Comparison of ENCODE assay signal across 11 cellular contexts in the genomic region with DNA sequence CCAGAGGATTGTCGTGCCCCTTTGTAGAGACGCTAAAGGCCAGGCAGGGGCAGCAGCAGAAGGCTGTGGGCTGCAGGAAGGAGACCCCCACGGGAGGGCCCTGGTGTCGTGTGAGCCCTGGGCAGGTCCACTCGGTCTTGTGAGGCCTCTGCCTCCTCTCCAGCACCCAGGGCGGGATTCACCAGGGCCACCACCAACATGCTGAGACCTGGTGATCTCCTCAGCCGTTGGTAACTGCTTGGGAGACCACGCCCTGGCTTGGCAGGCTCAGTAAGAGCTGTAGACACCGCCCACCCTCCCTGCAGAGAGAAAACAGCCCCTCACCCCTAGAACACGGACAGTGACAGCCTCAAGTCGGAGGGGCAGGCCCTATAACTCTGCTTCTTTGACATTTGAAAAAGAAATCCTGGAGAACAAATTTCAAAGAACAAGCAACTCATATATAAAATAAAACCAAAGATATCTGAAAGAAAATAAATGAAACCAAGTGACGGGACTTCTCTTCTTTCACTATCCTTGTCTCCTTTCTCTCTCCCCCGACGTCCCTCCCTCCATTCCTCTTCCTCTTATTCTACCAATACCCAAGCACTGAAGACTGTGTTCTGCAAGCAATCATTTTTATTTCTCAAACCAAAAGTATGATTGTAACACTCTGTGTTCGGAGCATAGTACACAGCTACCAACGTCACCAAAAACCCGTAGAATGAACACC. TPM values are rescaled to one million over a fixed set of nuclear protein-coding genes. Genes with fewer than 3 reads are reported as not detected.
A peak's percentile ranks its signal among the peaks of the same experiment; 100 is the strongest.
DNase-seq lines count a peak whose midpoint lies in the region; ATAC-seq and TF ChIP-seq lines count a peak whose summit lies in the region.
"Had no signal": no experiment of that assay in that cellular context is flagged by ENCODE, and none has a peak within 500 bp of the region (broad histone marks: within the 10 kb centered on the region; RNA-seq: fewer than 3 reads in every experiment).

No MANE protein-coding gene starts in this region.

- no peak for TF ChIP-seq POLR2A in breast epithelium (IDR thresholded peaks at IDR 0.05)

- H3K4me3 ChIP-seq in breast epithelium: no peak overlapping the region

- H3K4me1 ChIP-seq in breast epithelium: peaks cover 2 to 8% of the 10 kb centered on the region in 2 donors

- H3K27ac ChIP-seq in breast epithelium: peak overlapping the region; percentile 14 to 91
- H3K27ac ChIP-seq in substantia nigra (ENCODE audit: low read depth, low read length, poor library complexity, severe bottlenecking): no peak overlapping the region

- intact Hi-C loops in CD14-positive monocyte (cut with micrococcal nuclease): loop anchor here (1.0 to 5.0 kb wide), 3 partner anchors 10 to 619 kb away; no protein-coding TSS in a partner anchor
- intact Hi-C loops in breast epithelium (cut with DNase I; ENCODE audit: low total_unique reads): no loop called here

- H3K9me3 ChIP-seq in breast epithelium: no peaks in the 10 kb centered on the region

- H3K36me3 Mint-ChIP-seq in CD14-positive monocyte (peaks cover 44 to 46% of the 10 kb centered on the region in 2 donors), IgD-negative memory B cell (no peaks in the 10 kb centered on the region), naive B cell (peaks cover 0 to 4% of the 10 kb centered on the region in 2 donors)

- ATAC-seq in naive B cell (ENCODE audit: low read depth in 2 of 2) (no peak), HG03520 (IDR thresholded peaks at IDR 0.05; ENCODE audit: unreplicated experiment) (no peak), HG03280 (IDR thresholded peaks at IDR 0.05; ENCODE audit: unreplicated experiment) (no peak)
- ATAC-seq: HCT116 had no signal

- no peak for TF ChIP-seq CTCF in CD14-positive monocyte (IDR thresholded peaks at IDR 0.05)
- TF ChIP-seq CTCF in breast epithelium (IDR thresholded peaks at IDR 0.05): no peak

- DNase-seq in CD14-positive monocyte (ENCODE audit: low spot score): peak; percentile 65
- DNase-seq in breast epithelium (ENCODE audit: low spot score in 2 of 2): peak in 1 of 2 donors; percentile 10
- no peak for DNase-seq in naive B cell
- DNase-seq in substantia nigra (lab: John Stamatoyannopoulos, UW): no peak
- DNase-seq in activated CD4-positive, CD25-positive, alpha-beta regulatory T cell treated with anti-CD3 and anti-CD28 coated beads, Interleukin-2, amount 50 U/mL, for 72 hours: no peak
- DNase-seq: NCI-H2107, RPMI8226 had no signal

- H3K4me3 Mint-ChIP-seq in CD14-positive monocyte (peak overlapping the region; percentile 71 to 76), IgD-negative memory B cell (peak overlapping the region in 1 of 4 donors; percentile 25), naive B cell (peak overlapping the region in 3 of 8 donors; percentile 31 to 60 (median 59))

- no peaks in the 10 kb centered on the region for H3K36me3 ChIP-seq in breast epithelium

- H3K27me3 ChIP-seq in breast epithelium: no peaks in the 10 kb centered on the region

- H3K27ac Mint-ChIP-seq in CD14-positive monocyte: peak overlapping the region; percentile 96 to 99 (median 98)
- H3K27ac Mint-ChIP-seq in IgD-negative memory B cell: peak overlapping the region in 2 of 3 donors; percentile 26 to 53
- peak overlapping the region in 5 of 6 donors; percentile 8 to 81 (median 47) for H3K27ac Mint-ChIP-seq in naive B cell

- H3K9me3 Mint-ChIP-seq in CD14-positive monocyte (no peaks in the 10 kb centered on the region), IgD-negative memory B cell (no peaks in the 10 kb centered on the region), naive B cell (no peaks in the 10 kb centered on the region)

- H3K27me3 Mint-ChIP-seq in CD14-positive monocyte (ENCODE audit: low read depth in 3 of 3): peaks cover 0 to 5% (median 0%) of the 10 kb centered on the region in 3 donors
- no peaks in the 10 kb centered on the region for H3K27me3 Mint-ChIP-seq in IgD-negative memory B cell
- no peaks in the 10 kb centered on the region for H3K27me3 Mint-ChIP-seq in naive B cell

- H3K4me1 Mint-ChIP-seq in CD14-positive monocyte (peaks cover 94% of the 10 kb centered on the region), IgD-negative memory B cell (peaks cover 31 to 38% (median 36%) of the 10 kb centered on the region in 3 donors), naive B cell (peaks cover 54 to 76% (median 69%) of the 10 kb centered on the region in 3 donors)

RNA-seq across cellular contexts. Expression of a gene that starts 21.0 kb away (rescaled TPM):
- polyA plus RNA-seq in CD14-positive monocyte: 10 to 100 TPM; 50.4 to 81.0 TPM
- 89.4 TPM for polyA plus RNA-seq in IgD-negative memory B cell
- 10 to 100 TPM; 27.2 to 46.2 (median 32.4) TPM for total RNA-seq in breast epithelium
- 10 to 100 TPM; 35.4 to 69.2 (median 66.6) TPM for polyA plus RNA-seq in naive B cell (ENCODE audit: low read depth in 6 of 6)

Comparison
In these comparisons a context has a peak if more than half of its experiments do, and no peak if none do; other contexts are left out.
1. H3K27ac Mint-ChIP-seq: peak in every context shown above with its lines; median percentile 98 in CD14-positive monocyte; 47 in naive B cell; 40 in IgD-negative memory B cell.